25 cellular contexts compared by ENCODE assay signal in the genomic region with DNA sequence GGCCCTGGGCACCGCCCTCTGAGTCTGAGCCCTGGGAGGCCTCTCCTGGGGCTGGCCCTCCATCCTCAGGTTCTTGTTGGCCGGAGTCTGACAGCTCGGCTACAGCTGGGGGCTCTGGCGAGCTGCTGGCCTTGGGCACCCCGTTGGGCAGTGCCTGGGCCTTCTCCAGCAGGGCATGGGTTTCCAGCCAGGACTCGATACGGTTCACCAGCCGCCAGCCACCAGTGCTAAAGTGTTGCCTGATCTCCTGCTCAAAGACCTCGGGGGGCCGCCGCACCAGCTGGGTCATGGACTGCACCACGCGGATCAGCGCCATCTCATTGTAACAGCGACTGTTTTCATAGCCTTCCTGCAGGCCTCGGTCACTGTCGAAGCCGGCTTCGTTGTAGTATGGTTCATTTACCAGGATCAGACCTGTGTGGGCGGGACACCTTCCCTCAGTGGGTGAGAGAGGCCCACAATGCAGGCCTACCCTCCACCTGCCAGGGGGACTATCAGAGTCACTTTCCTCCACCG.
"Had no signal": no experiment of that assay in that cellular context is flagged by ENCODE, and none has a peak within 500 bp of the region (broad histone marks: within the 10 kb centered on the region; RNA-seq: fewer than 3 reads in every experiment).

No MANE protein-coding gene starts in this region.

- H3K9me3 ChIP-seq: left lung, lower lobe of right lung, thoracic aorta, vagina had no signal

- DNase-seq: activated CD4-positive, alpha-beta T cell treated with anti-CD3 and anti-CD28 coated beads, Interleukin-2, amount 50 U/mL, for 1 hour; activated CD8-positive, alpha-beta T cell treated with anti-CD3 and anti-CD28 coated beads for 36 hours; activated naive CD8-positive, alpha-beta T cell treated with anti-CD3 and anti-CD28 coated beads, Interleukin-2, amount 50 U/mL, for 24 hours; activated T-cell treated with anti-CD3 and anti-CD28 coated beads, Interleukin-2, amount 50 U/mL, for 4 hours; amygdala; caudate nucleus; cortex of kidney; effector memory CD8-positive, alpha-beta T cell; head of caudate nucleus; hypothalamus; kidney glomerular epithelial cell; lower lobe of right lung; mesenchymal stem cell; natural killer cell; stimulated activated CD4-positive, alpha-beta T cell treated with anti-CD3 and anti-CD28 coated beads, Interleukin-12 subunit alpha, Interleukin-12 subunit beta, amount 100 ng/mL, for 4 hours; stimulated activated CD4-positive, alpha-beta T cell treated with anti-CD3 and anti-CD28 coated beads, Interleukin-4, amount 100 ng/mL, for 1 hour; T-helper 2 cell had no signal

- H3K27me3 ChIP-seq: left lung, vagina had no signal

- FAIRE-seq: endothelial cell of umbilical vein had no signal

- H3K27ac ChIP-seq: left lung, lower lobe of right lung, skin epidermis, thoracic aorta, vagina had no signal

- ATAC-seq: activated CD8-positive, alpha-beta T cell treated with anti-CD3 and anti-CD28 coated beads for 36 hours; activated naive CD8-positive, alpha-beta T cell treated with anti-CD3 and anti-CD28 coated beads, Interleukin-2, amount 50 U/mL, for 24 hours; activated T-cell treated with anti-CD3 and anti-CD28 coated beads, Interleukin-2, amount 50 U/mL, for 4 hours; activated T-helper 17 cell treated with anti-CD3 and anti-CD28 coated beads, Interleukin-2, amount 50 U/mL, for 72 hours; effector memory CD8-positive, alpha-beta T cell; left lung; lower lobe of right lung; natural killer cell; sciatic nerve; stimulated activated effector memory CD8-positive, alpha-beta T cell treated with anti-CD3 and anti-CD28 coated beads, Interleukin-12 subunit alpha, Interleukin-12 subunit beta, amount 100 ng/mL, for 72 hours had no signal

- H3K4me3 ChIP-seq: left lung, lower lobe of right lung, skin epidermis, thoracic aorta, vagina had no signal
